20 cellular contexts compared by ENCODE assay signal in the genomic region with DNA sequence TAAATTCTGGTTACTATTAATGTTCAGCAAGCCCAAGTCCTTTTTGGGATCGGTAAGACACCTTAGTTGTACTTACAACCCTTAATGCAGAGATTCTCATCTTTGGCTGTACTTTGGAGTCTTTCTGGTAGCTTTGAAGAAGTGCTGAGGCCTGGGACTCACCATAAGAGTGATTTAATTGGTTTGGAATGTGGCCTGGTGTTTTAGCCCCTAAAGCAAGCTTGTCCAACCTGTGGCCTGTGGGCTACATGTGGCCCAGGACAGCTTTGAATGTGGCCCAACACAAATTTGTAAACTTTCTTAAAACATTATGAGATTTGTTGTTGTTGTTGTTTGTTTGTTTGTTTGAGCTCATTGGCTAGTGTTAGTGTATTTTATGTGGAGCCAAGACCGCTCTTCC.
"Had no signal": no experiment of that assay in that cellular context is flagged by ENCODE, and none has a peak within 500 bp of the region (broad histone marks: within the 10 kb centered on the region; RNA-seq: fewer than 3 reads in every experiment).

No MANE protein-coding gene starts in this region.

- DNase-seq: activated B cell treated with CpG ODN at 0.5 μM for 24 hours; activated CD4-positive, alpha-beta T cell treated with anti-CD3 and anti-CD28 coated beads for 4 hours; activated CD4-positive, alpha-beta T cell treated with anti-CD3 and anti-CD28 coated beads, Interleukin-2, amount 50 U/mL, for 4 hours; activated CD8-positive, alpha-beta memory T cell treated with anti-CD3 and anti-CD28 coated beads for 24 hours; activated effector memory CD4-positive, alpha-beta T cell treated with Interleukin-2 at 50 U/mL for 16 hours; activated naive CD4-positive, alpha-beta T cell treated with anti-CD3 and anti-CD28 coated beads, Interleukin-2, amount 10 ng/mL, durations not matched to agents 7 days and 5 days; activated naive CD8-positive, alpha-beta T cell treated with anti-CD3 and anti-CD28 coated beads, Interleukin-2, amount 10 ng/mL, durations not matched to agents 7 days and 5 days; cerebellar nuclear complex; colonic mucosa; effector CD8-positive, alpha-beta T cell; gastrocnemius medialis; mucosa of descending colon; ovary; stimulated activated CD4-positive, alpha-beta T cell treated with anti-CD3 and anti-CD28 coated beads, Interleukin-15, amount 100 ng/mL, for 24 hours; stimulated activated CD4-positive, alpha-beta T cell treated with anti-CD3 and anti-CD28 coated beads, Interleukin-2, amount 100 ng/mL, for 24 hours; stimulated activated naive CD4-positive, alpha-beta T cell; SW 1271; T-helper 17 cell; tibial artery; upper lobe of right lung had no signal
